8 cellular contexts compared by ENCODE assay signal in the genomic region with DNA sequence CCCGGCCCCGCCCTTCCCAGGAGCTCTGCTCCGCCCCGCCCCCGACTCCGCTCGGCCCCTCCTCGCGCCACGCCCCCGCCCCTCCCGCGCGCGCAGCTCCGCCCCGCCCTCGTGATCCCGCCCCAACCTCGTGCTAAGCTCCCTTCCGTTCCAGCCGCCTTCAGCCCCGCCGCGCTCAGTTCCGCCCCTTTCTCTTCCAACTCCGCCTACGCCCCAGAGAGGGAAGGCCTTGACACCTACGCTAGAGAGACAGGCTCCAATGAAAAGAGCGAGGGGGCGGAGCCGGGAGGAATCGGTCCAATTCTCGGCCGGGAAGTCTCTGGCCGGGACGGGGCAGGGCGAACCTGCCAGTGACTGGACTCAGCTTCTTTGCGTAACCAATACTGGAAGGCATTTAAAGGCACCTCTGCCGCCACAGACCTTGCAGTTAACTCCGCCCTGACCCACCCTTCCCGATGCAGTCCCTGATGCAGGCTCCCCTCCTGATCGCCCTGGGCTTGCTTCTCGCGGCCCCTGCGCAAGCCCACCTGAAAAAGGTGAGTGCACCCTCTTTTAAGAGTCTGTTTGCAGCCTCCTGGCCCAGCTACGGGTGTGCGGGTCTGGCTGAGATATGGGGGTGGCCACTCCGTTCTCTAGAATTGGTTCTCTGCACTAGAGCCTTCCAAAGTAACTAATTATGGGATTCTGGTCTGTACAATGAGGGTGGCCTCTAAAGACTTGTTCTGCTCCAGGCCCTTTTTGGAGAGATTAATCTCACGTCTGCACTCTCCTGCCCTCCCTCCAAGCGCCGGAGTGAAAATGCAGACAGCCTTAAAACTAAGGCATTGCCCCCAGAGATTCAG. TPM values are rescaled to one million over a fixed set of nuclear protein-coding genes. Genes with fewer than 3 reads are reported as not detected.
DNase-seq lines count a peak whose midpoint lies in the region; ATAC-seq, FAIRE-seq and TF ChIP-seq lines count a peak whose summit lies in the region.

A gene (plus strand): TSS at position 424 of the 842 bp plus-strand sequence. CDS start 32 bp downstream, at position 456.

- H3K9ac ChIP-seq in trophoblast cell (ENCODE audit: low read length): peak within 1 kb of the TSS; percentile 49

- H3K4ac ChIP-seq in trophoblast cell (ENCODE audit: low read depth, low read length): peak within 1 kb of the TSS; percentile 59

- H3K14ac ChIP-seq in trophoblast cell (ENCODE audit: low read length): peak within 1 kb of the TSS; percentile 66

- no peak within 1 kb of the TSS for H3K23ac ChIP-seq in trophoblast cell (ENCODE audit: low read length)

- DNase-seq in GM12892 (ENCODE audit: insufficient read length) (peak; percentile 81), NCI-H146 (lab: John Stamatoyannopoulos, UW) (peak; percentile 91), T-helper 1 cell (peak; percentile 94 to 99 (median 97)), adrenal gland (peak; percentile 99 to 100 (median 100)), cardiac septum (ENCODE audit: low spot score) (peak; percentile 100), trophoblast cell (peak; percentile 100), transverse colon (peak; percentile 100)

- H2AK5ac ChIP-seq in trophoblast cell (ENCODE audit: low read length): no peak within 1 kb of the TSS

- peaks cover 3% of the 10 kb centered on the region for H3K79me2 ChIP-seq in trophoblast cell (ENCODE audit: control insufficient read depth, insufficient read depth, low read length, poor library complexity)

- H2BK12ac ChIP-seq in trophoblast cell (ENCODE audit: low read length): peak within 1 kb of the TSS; percentile 33

- no peaks in the 10 kb centered on the region for H3K9me3 ChIP-seq in adrenal gland (replicated peaks in 1 of 3)
- no peaks in the 10 kb centered on the region for H3K9me3 ChIP-seq in trophoblast cell (ENCODE audit: insufficient read depth, low read depth, low read length)
- H3K9me3 ChIP-seq in transverse colon: no peaks in the 10 kb centered on the region

- no peak for TF ChIP-seq EP300 in transverse colon (IDR thresholded peaks at IDR 0.05; ENCODE audit: low read depth)

- H2BK5ac ChIP-seq in trophoblast cell (ENCODE audit: low read depth, low read length, poor library complexity): peak within 1 kb of the TSS; percentile 58

- peak within 1 kb of the TSS; percentile 88 for H2BK120ac ChIP-seq in trophoblast cell (ENCODE audit: insufficient read depth, low read length, poor library complexity)

- peak; percentile 78 for ATAC-seq in HG02852 (IDR thresholded peaks at IDR 0.05; ENCODE audit: unreplicated experiment)

- peak within 1 kb of the TSS; percentile 95 for H3K4me2 ChIP-seq in trophoblast cell (ENCODE audit: low read length)

- H3K36me3 ChIP-seq in adrenal gland (replicated peaks in 1 of 2) (no peaks in the 10 kb centered on the region), trophoblast cell (ENCODE audit: control insufficient read depth in 1 of 2, insufficient read depth in 2 of 2, low read length in 2 of 2) (no peaks in the 10 kb centered on the region), transverse colon (no peaks in the 10 kb centered on the region)

- peak within 1 kb of the TSS; percentile 82 for H2AFZ ChIP-seq in trophoblast cell (ENCODE audit: insufficient read depth, low read length, poor library complexity)

- WGBS in adrenal gland, 4 donors: 0 to 1% (median 0%) methylated on average over 13 to 52 of the region's 52 CpGs
- no CpG with 5 or more reads among the region's 52 CpGs for WGBS in trophoblast cell (ENCODE audit: extremely low coverage, insufficient coverage, insufficient read length)
- 0 to 1% methylated on average over 2 to 40 of the region's 52 CpGs for WGBS in transverse colon (ENCODE audit: low coverage in 1 of 2), 2 donors

- H3K18ac ChIP-seq in trophoblast cell (ENCODE audit: low read length): peak within 1 kb of the TSS; percentile 86

- H3K27me3 ChIP-seq in adrenal gland (no peaks in the 10 kb centered on the region), trophoblast cell (ENCODE audit: insufficient read depth, low read length) (no peaks in the 10 kb centered on the region), transverse colon (no peaks in the 10 kb centered on the region)

- H3K79me1 ChIP-seq in trophoblast cell (ENCODE audit: low read length): peaks cover 16% of the 10 kb centered on the region

- H4K91ac ChIP-seq in trophoblast cell (ENCODE audit: low read depth, low read length): peak within 1 kb of the TSS; percentile 82

- H3K27ac ChIP-seq in adrenal gland: peak within 1 kb of the TSS; percentile 62 to 79 (median 70)
- peak within 1 kb of the TSS; percentile 69 for H3K27ac ChIP-seq in trophoblast cell (ENCODE audit: low read depth, low read length)
- H3K27ac ChIP-seq in transverse colon: peak within 1 kb of the TSS; percentile 86 to 92 (median 88)

- peak within 1 kb of the TSS; percentile 67 for H4K8ac ChIP-seq in trophoblast cell (ENCODE audit: low read depth, low read length)

- intact Hi-C loops in adrenal gland (cut with DNase I) (no loop called here), cardiac septum (cut with DNase I) (no loop called here), transverse colon (cut with DNase I; ENCODE audit: low total_unique reads) (no loop called here)

- TF ChIP-seq CTCF in adrenal gland (IDR thresholded peaks at IDR 0.05) (no peak), transverse colon (IDR thresholded peaks at IDR 0.05) (no peak)

- in situ Hi-C loops in transverse colon (cut with MboI; ENCODE audit: low pct_ligation_motif_present in 1 of 4, low pct_unique_long_range_greater_than_20kb in 1 of 4, low sequenced_read_pairs in 3 of 4): no loop called here

- FAIRE-seq in GM12892 (lab: Jason Lieb, UNC): peak; percentile 99

- peak; percentile 97 for TF ChIP-seq POLR2A in GM12892 (IDR thresholded peaks at IDR 0.05; ENCODE audit: low read depth, low read length)
- peak; percentile 78 to 99 for TF ChIP-seq POLR2A in adrenal gland (IDR thresholded peaks at IDR 0.05)
- TF ChIP-seq POLR2A in transverse colon (IDR thresholded peaks at IDR 0.05): peak; percentile 84

- H4K12ac ChIP-seq in trophoblast cell (ENCODE audit: low read depth, low read length): peak within 1 kb of the TSS; percentile 45

- H3K4me1 ChIP-seq in adrenal gland (replicated peaks in 1 of 2) (peaks cover 24 to 36% of the 10 kb centered on the region in 2 donors), trophoblast cell (ENCODE audit: control insufficient read depth in 1 of 2, insufficient read depth in 2 of 2, low read length in 2 of 2) (peaks cover 13 to 14% of the 10 kb centered on the region in 2 experiments), transverse colon (peaks cover 8 to 41% (median 18%) of the 10 kb centered on the region in 4 donors)

- H3K4me3 ChIP-seq in adrenal gland (peak within 1 kb of the TSS in 3 of 4 donors; percentile 66 to 85 (median 73)), trophoblast cell (ENCODE audit: low read depth, low read length) (peak within 1 kb of the TSS; percentile 78), transverse colon (peak within 1 kb of the TSS; percentile 55 to 95 (median 65))

RNA-seq across cellular contexts. Expression of the gene that starts here (rescaled TPM):
- polyA plus RNA-seq in GM12892 (2012; ENCODE audit: missing spikeins): 71.5 TPM
- 10 to 100 TPM; 45.0 to 79.8 (median 53.9) TPM for total RNA-seq in adrenal gland
- polyA plus RNA-seq in adrenal gland: 10 to 100 TPM; 15.5 to 62.9 (median 21.4) TPM
- total RNA-seq in cardiac septum: 29.4 TPM
- 103 and 109 TPM in 2 replicates for polyA plus RNA-seq in trophoblast cell (2013)
- 10 to 100 TPM in 2 of 4 donors, 1 to 10 TPM in 2; 5.6 to 19.5 (median 11.2) TPM for total RNA-seq in transverse colon

Comparison
In these comparisons a context has a peak if more than half of its experiments do, and no peak if none do; other contexts are left out.
1. Peak in every context shown above with its lines: DNase-seq, ATAC-seq, H3K4me3 ChIP-seq and H3K27ac ChIP-seq.